In the genomic region with DNA sequence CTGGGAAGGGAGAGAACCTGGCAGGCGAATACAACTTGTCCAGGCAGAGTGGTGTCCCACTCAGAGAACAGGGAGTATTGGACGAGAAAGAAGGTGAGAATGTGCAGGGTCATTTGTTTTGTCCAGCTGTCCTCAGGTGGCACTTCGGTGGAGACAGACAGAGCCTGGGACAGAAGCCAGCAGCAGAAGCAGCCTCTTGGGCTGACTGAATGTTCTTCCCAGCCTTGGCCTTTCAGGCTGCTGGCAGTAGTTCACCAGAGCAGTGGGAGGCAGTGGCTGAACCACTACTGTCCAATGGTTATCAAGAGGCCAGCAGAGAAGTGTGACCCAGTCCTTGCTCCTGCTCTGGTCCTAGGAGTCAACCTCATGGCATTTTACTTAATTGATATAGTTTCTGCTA, we compare ENCODE assay signal across 19 cellular contexts.
A peak's percentile ranks its signal among the peaks of the same experiment; 100 is the strongest.
DNase-seq lines count a peak whose midpoint lies in the region; ATAC-seq, FAIRE-seq and TF ChIP-seq lines count a peak whose summit lies in the region.
"Had no signal": no experiment of that assay in that cellular context is flagged by ENCODE, and none has a peak within 500 bp of the region (broad histone marks: within the 10 kb centered on the region; RNA-seq: fewer than 3 reads in every experiment).

No MANE protein-coding gene starts in this region.

- intact Hi-C loops in PC-3 (cut with micrococcal nuclease) (no loop called here), right cardiac atrium (cut with DNase I) (no loop called here), testis (cut with DNase I; ENCODE audit: low total_unique reads) (no loop called here)

- H3K4me2 ChIP-seq in PC-3 (ENCODE audit: low read length) = no peak overlapping the region

- FAIRE-seq in bronchial epithelial cell (lab: Jason Lieb, UNC) = peak; percentile 75
- FAIRE-seq: A204.1, G401.6, GM12892, GM19239, H1, HepG2, HTR-8/SVneo had no signal

- H3K79me2 ChIP-seq in PC-3 (ENCODE audit: low read length) = no peaks in the 10 kb centered on the region

- H3K4me1 ChIP-seq in PC-3 (ENCODE audit: insufficient read depth, low read length) (peaks cover 35% of the 10 kb centered on the region), right cardiac atrium (ENCODE audit: control insufficient read depth, insufficient read depth, low read length) (no peaks in the 10 kb centered on the region), testis (no peaks in the 10 kb centered on the region)
- H3K4me1 ChIP-seq: HAP-1 had no signal

- H3K9me2 ChIP-seq in PC-3 (replicated peaks; ENCODE audit: low read length) = no peaks in the 10 kb centered on the region

- BruUV-seq in PC-3 (replicated peaks; lab: Mats Ljungman, UMichigan) = no TSS peak

- H3K4me3 ChIP-seq in PC-3 (ENCODE audit: low read length) (no peak overlapping the region), bronchial epithelial cell (ENCODE audit: low read depth, low read length) (no peak overlapping the region), right cardiac atrium (ENCODE audit: low read length) (no peak overlapping the region), testis (no peak overlapping the region)
- H3K4me3 ChIP-seq: HAP-1 had no signal

- H3K9ac ChIP-seq in PC-3 (ENCODE audit: low read length) = peak overlapping the region; percentile 75; the same call in 1 of the 2 replicates

- H4K20me1 ChIP-seq in PC-3 (ENCODE audit: low read length) = no peaks in the 10 kb centered on the region

- no peak overlapping the region for H2AFZ ChIP-seq in PC-3 (ENCODE audit: low read length)

- no peaks in the 10 kb centered on the region for H3K9me3 ChIP-seq in PC-3 (ENCODE audit: low read length)
- H3K9me3 ChIP-seq in right cardiac atrium (ENCODE audit: control insufficient read depth, low read length) = no peaks in the 10 kb centered on the region
- no peaks in the 10 kb centered on the region for H3K9me3 ChIP-seq in testis
- H3K9me3 ChIP-seq: HAP-1 had no signal

- CTCF ChIA-PET in PC-3 (lab: Charles Lee) = no interaction called here

- H3K36me3 ChIP-seq in PC-3 (ENCODE audit: low read depth, low read length) (no peaks in the 10 kb centered on the region), bronchial epithelial cell (ENCODE audit: control insufficient read depth, insufficient read depth, low read length) (no peaks in the 10 kb centered on the region), testis (ENCODE audit: low read depth, missing control alignments) (no peaks in the 10 kb centered on the region)
- H3K36me3 ChIP-seq: HAP-1 had no signal

- 53% methylated on average over 3 of the region's 3 CpGs for WGBS in right cardiac atrium
- 33 to 54% methylated on average over 3 of the region's 3 CpGs for WGBS in testis, 2 donors

- TF ChIP-seq POLR2A in testis (IDR thresholded peaks at IDR 0.05) = no peak

- ATAC-seq in PC-3 (no peak), right cardiac atrium (peak; percentile 68 to 81)
- ATAC-seq: HepG2 had no signal

- no peak for TF ChIP-seq CTCF in PC-3 (conservative IDR thresholded peaks at IDR 0.05; ENCODE audit: low read depth, low read length)
- TF ChIP-seq CTCF in bronchial epithelial cell (IDR thresholded peaks at IDR 0.05; ENCODE audit: insufficient read depth, low read length, severe bottlenecking) = no peak
- no peak for TF ChIP-seq CTCF in testis (IDR thresholded peaks at IDR 0.05)

- H3K27me3 ChIP-seq in PC-3 (ENCODE audit: low read length) (no peaks in the 10 kb centered on the region), bronchial epithelial cell (ENCODE audit: control insufficient read depth, insufficient read depth, low read length) (no peaks in the 10 kb centered on the region), right cardiac atrium (ENCODE audit: control insufficient read depth, insufficient read depth) (no peaks in the 10 kb centered on the region), testis (no peaks in the 10 kb centered on the region)

- peaks cover 15% of the 10 kb centered on the region for H3F3A ChIP-seq in PC-3 (ENCODE audit: low read length, unreplicated experiment)

- H3K27ac ChIP-seq in PC-3 (ENCODE audit: low read length) (peak overlapping the region; percentile 97), right cardiac atrium (ENCODE audit: low read length) (no peak overlapping the region), testis (no peak overlapping the region)
- H3K27ac ChIP-seq: C4-2B had no signal

- no peak for DNase-seq in PC-3
- DNase-seq in bronchial epithelial cell (ENCODE audit: low read depth) = no peak
- DNase-seq in right cardiac atrium = peak; percentile 18 to 63 (median 54)
- peak; percentile 26 for DNase-seq in testis
- DNase-seq in iPS-NIHi11 (ENCODE audit: low spot score) = no peak
- no peak for DNase-seq in HCEC 1CT
- no peak for DNase-seq in OCI-M2 (lab: John Stamatoyannopoulos, UW; ENCODE audit: unreplicated experiment)
- DNase-seq: CD4-positive, alpha-beta memory T cell; DMS79; HFFc6 had no signal

- POLR2A ChIA-PET in PC-3 (lab: Charles Lee; ENCODE audit: unreplicated experiment) = no interaction called here

Comparison
In these comparisons a context has a peak if more than half of its experiments do, and no peak if none do; other contexts are left out.
1. DNase-seq: peak in right cardiac atrium (3 of 3) and testis (single experiment); none in PC-3 (single experiment), bronchial epithelial cell (single experiment), iPS-NIHi11 (single experiment), HCEC 1CT (single experiment) and OCI-M2 (single experiment).